ENCODE assay signal across 1 cellular context in the genomic region with DNA sequence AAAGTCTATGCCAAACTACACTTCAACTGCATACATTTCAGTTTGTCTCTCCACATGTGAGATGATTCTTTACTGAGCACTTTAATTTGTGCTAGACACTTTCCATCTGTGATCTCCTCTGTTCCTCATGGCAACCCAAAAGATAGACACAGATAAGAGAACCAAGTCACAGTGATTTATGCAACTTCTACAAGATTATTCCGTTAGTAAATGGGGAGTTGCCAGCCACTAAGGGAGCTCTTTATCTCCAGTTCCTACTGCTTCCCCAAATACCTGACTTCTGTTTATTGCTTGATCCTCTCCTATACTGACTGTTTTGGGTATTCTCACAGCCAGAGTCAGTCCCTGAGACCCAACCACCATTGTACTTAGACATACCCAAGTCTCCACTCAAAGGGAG.
TF ChIP-seq lines count a peak whose summit lies in the region.

No MANE protein-coding gene starts in this region.

TF ChIP-seq in IMR-90, 13 proteins besides CTCF, POLR2A, EP300 and RAD21:
- TF ChIP-seq CEBPB (IDR thresholded peaks at IDR 0.05; ENCODE audit: low read depth, low read length) = no peak
TF ChIP-seq in IMR-90: peak in this region for 0.
